Comparison of ENCODE assay signal across 24 cellular contexts in genomic region chr18:39863916-39864315, GRCh38.
"Had no signal": no experiment of that assay in that cellular context is flagged by ENCODE, and none has a peak within 500 bp of the region (broad histone marks: within the 10 kb centered on the region; RNA-seq: fewer than 3 reads in every experiment).

No MANE protein-coding gene starts in this region.

- H3K4me2 ChIP-seq: KMS-11 had no signal

- H3K36me3 Mint-ChIP-seq: activated CD8-positive, alpha-beta memory T cell treated with anti-CD3 and anti-CD28 coated beads, Interleukin-2, amount 10 ng/mL, durations not matched to agents 7 days and 5 days; activated naive CD8-positive, alpha-beta T cell; brain; WTC11 had no signal

- H3K4me3 Mint-ChIP-seq: activated CD8-positive, alpha-beta memory T cell treated with anti-CD3 and anti-CD28 coated beads, Interleukin-2, amount 10 ng/mL, durations not matched to agents 7 days and 5 days; activated naive CD8-positive, alpha-beta T cell; activated T-cell treated with anti-CD3 and anti-CD28 coated beads, Interleukin-2, amount 50 U/mL, for 24 hours; brain; T-helper 1 cell treated with Interleukin-12 subunit alpha and Interleukin-12 subunit beta and Interleukin-4 antibody, amounts not matched to agents 30 μg/mL and 1 μg/mL, for 36 hours; WTC11 had no signal

- H3K9me3 ChIP-seq: Peyer's patch had no signal

- H3K9me3 Mint-ChIP-seq: brain; T-helper 1 cell treated with Interleukin-12 subunit alpha and Interleukin-12 subunit beta and Interleukin-4 antibody, amounts not matched to agents 30 μg/mL and 1 μg/mL, for 36 hours; WTC11 had no signal

- H3K27ac Mint-ChIP-seq: activated CD8-positive, alpha-beta memory T cell treated with anti-CD3 and anti-CD28 coated beads, Interleukin-2, amount 10 ng/mL, durations not matched to agents 7 days and 5 days; activated naive CD8-positive, alpha-beta T cell; activated T-cell treated with anti-CD3 and anti-CD28 coated beads, Interleukin-2, amount 50 U/mL, for 24 hours; brain; T-helper 1 cell treated with Interleukin-12 subunit alpha and Interleukin-12 subunit beta and Interleukin-4 antibody, amounts not matched to agents 30 μg/mL and 1 μg/mL, for 36 hours; WTC11 had no signal

- H3K27ac ChIP-seq: KMS-11, Peyer's patch, RWPE1, SJSA1 had no signal

- H3K27me3 Mint-ChIP-seq: activated CD8-positive, alpha-beta memory T cell treated with anti-CD3 and anti-CD28 coated beads, Interleukin-2, amount 10 ng/mL, durations not matched to agents 7 days and 5 days; activated naive CD8-positive, alpha-beta T cell; activated T-cell treated with anti-CD3 and anti-CD28 coated beads, Interleukin-2, amount 50 U/mL, for 24 hours; brain had no signal

- FAIRE-seq: astrocyte had no signal

- H3K27me3 ChIP-seq: Peyer's patch, SJSA1 had no signal

- H3K4me1 Mint-ChIP-seq: activated CD8-positive, alpha-beta memory T cell treated with anti-CD3 and anti-CD28 coated beads, Interleukin-2, amount 10 ng/mL, durations not matched to agents 7 days and 5 days; brain had no signal

- ATAC-seq: activated CD8-positive, alpha-beta memory T cell treated with anti-CD3 and anti-CD28 coated beads, Interleukin-2, amount 10 ng/mL, durations not matched to agents 7 days and 5 days; WTC11 had no signal

- H3K4me3 ChIP-seq: Peyer's patch, SJSA1 had no signal

- H3K36me3 ChIP-seq: Peyer's patch, SJSA1 had no signal

- DNase-seq: activated CD4-positive, alpha-beta T cell treated with anti-CD3 and anti-CD28 coated beads for 48 hours; activated CD4-positive, alpha-beta T cell treated with anti-CD3 and anti-CD28 coated beads, Interleukin-2, amount 50 U/mL, for 4 hours; activated CD4-positive, CD25-positive, alpha-beta regulatory T cell treated with anti-CD3 and anti-CD28 coated beads, Interleukin-2, amount 50 U/mL, for 72 hours; activated CD8-positive, alpha-beta memory T cell treated with anti-CD3 and anti-CD28 coated beads, Interleukin-2, amount 10 ng/mL, durations not matched to agents 7 days and 5 days; activated effector memory CD4-positive, alpha-beta T cell treated with anti-CD3 and anti-CD28 coated beads, Interleukin-2, amount 50 U/mL, for 16 hours; activated naive CD4-positive, alpha-beta T cell treated with Interleukin-2 at 50 U/mL for 16 hours; activated T-cell treated with anti-CD3 and anti-CD28 coated beads, Interleukin-2, amount 50 U/mL, for 24 hours; NCI-H146; NCI-H187 treated with DMSO at 0.1 percent for 48 hours; NCI-H2171; NCI-H2227 treated with DMSO at 0.1 percent for 48 hours; NCI-H510A; NCI-H526 treated with DMSO at 0.1 percent for 48 hours; NCI-H82; Peyer's patch; Right ventricle myocardium superior had no signal

- H3K4me1 ChIP-seq: Peyer's patch, SJSA1 had no signal

- H3K9ac ChIP-seq: KMS-11 had no signal
